9 cellular contexts compared by ENCODE assay signal in the genomic region with DNA sequence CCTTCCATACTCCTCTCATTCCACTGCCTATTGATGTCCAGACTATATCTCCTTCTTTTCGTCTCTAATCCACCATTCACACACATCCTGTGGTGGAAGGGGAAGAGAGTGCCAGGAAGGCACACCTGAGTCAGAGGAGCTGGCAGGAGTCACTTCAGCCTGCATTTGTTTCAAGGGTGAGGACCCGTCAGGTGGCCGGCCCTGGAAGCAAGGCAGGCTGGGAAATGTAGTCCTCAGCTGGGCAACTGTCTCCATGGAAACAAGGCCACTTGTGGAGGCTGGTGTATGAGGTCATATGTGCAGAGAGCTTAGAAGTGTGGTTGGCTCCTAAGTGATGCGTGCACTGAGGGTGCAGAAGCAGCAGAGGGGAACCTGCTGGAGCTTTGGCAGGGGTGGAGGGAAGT.
DNase-seq lines count a peak whose midpoint lies in the region; ATAC-seq and TF ChIP-seq lines count a peak whose summit lies in the region.
"Had no signal": no experiment of that assay in that cellular context is flagged by ENCODE, and none has a peak within 500 bp of the region (broad histone marks: within the 10 kb centered on the region; RNA-seq: fewer than 3 reads in every experiment).

No MANE protein-coding gene starts in this region.

- H3K4me1 ChIP-seq in right cardiac atrium (ENCODE audit: control insufficient read depth, insufficient read depth, low read length), result no peaks in the 10 kb centered on the region
- no peaks in the 10 kb centered on the region for H3K4me1 ChIP-seq in fibroblast of lung (ENCODE audit: control insufficient read depth, extremely low read depth, insufficient read depth, low read length)
- peaks cover 0 to 4% (median 0%) of the 10 kb centered on the region in 4 donors for H3K4me1 ChIP-seq in upper lobe of left lung

- H3K27ac ChIP-seq in right cardiac atrium (ENCODE audit: low read length), result no peak overlapping the region
- H3K27ac ChIP-seq in fibroblast of lung (ENCODE audit: insufficient read depth, low read length), result no peak overlapping the region
- H3K27ac ChIP-seq in upper lobe of left lung, result no peak overlapping the region

- H3K27me3 ChIP-seq in right cardiac atrium (ENCODE audit: control insufficient read depth, insufficient read depth) (no peaks in the 10 kb centered on the region), fibroblast of lung (ENCODE audit: control insufficient read depth, insufficient read depth, low read length) (no peaks in the 10 kb centered on the region), upper lobe of left lung (no peaks in the 10 kb centered on the region)

- TF ChIP-seq EP300 in upper lobe of left lung (IDR thresholded peaks at IDR 0.05), result no peak

- WGBS in right cardiac atrium, result 2% methylated on average over 4 of the region's 4 CpGs
- 5 to 7% methylated on average over 4 of the region's 4 CpGs for WGBS in upper lobe of left lung, 2 donors

- peaks cover 1% of the 10 kb centered on the region for H3K36me3 ChIP-seq in fibroblast of lung (ENCODE audit: control insufficient read depth, insufficient read depth, low read length)
- no peaks in the 10 kb centered on the region for H3K36me3 ChIP-seq in upper lobe of left lung

- H3K9ac ChIP-seq in fibroblast of lung (ENCODE audit: insufficient read depth, low read length), result no peak overlapping the region

- no peak overlapping the region for H2AFZ ChIP-seq in fibroblast of lung (ENCODE audit: low read length)

- no peaks in the 10 kb centered on the region for H4K20me1 ChIP-seq in fibroblast of lung (ENCODE audit: control insufficient read depth, extremely low read depth, insufficient read depth, low read length)

- no peaks in the 10 kb centered on the region for H3K9me3 ChIP-seq in right cardiac atrium (ENCODE audit: control insufficient read depth, low read length)
- no peaks in the 10 kb centered on the region for H3K9me3 ChIP-seq in fibroblast of lung (ENCODE audit: control insufficient read depth, insufficient read depth, low read depth, low read length)
- H3K9me3 ChIP-seq in upper lobe of left lung, result no peaks in the 10 kb centered on the region

- TF ChIP-seq POLR2A in upper lobe of left lung (IDR thresholded peaks at IDR 0.05), result no peak

- H3K4me2 ChIP-seq in fibroblast of lung (ENCODE audit: extremely low read depth, insufficient read depth, low read length), result no peak overlapping the region

- no peak for TF ChIP-seq CTCF in fibroblast of lung (conservative IDR thresholded peaks at IDR 0.05 in 1 of 2, IDR thresholded peaks at IDR 0.05 in 1 of 2; ENCODE audit: low read depth in 1 of 2, low read length in 2 of 2)
- TF ChIP-seq CTCF in upper lobe of left lung (IDR thresholded peaks at IDR 0.05), result no peak

- intact Hi-C loops in right cardiac atrium (cut with DNase I), result loop anchor here in 1 of 4 donors (10.0 kb wide), 1 partner anchor 471 kb away; no protein-coding TSS in a partner anchor
- intact Hi-C loops in left ventricle myocardium superior (cut with micrococcal nuclease), result no loop called here

- ATAC-seq in right cardiac atrium (peak; percentile 44 to 51), left ventricle myocardium superior (no peak), HG02798 (IDR thresholded peaks at IDR 0.05; ENCODE audit: poor library complexity, unreplicated experiment) (peak; percentile 72), upper lobe of left lung (ENCODE audit: low FRiP score in 2 of 2) (no peak), GM21528 (IDR thresholded peaks at IDR 0.05; ENCODE audit: low FRiP score, unreplicated experiment) (no peak)

- H3K79me2 ChIP-seq in fibroblast of lung (ENCODE audit: control insufficient read depth, insufficient read depth, low read length), result no peaks in the 10 kb centered on the region

- no peak overlapping the region for H3K4me3 ChIP-seq in right cardiac atrium (ENCODE audit: low read length)
- no peak overlapping the region for H3K4me3 ChIP-seq in fibroblast of lung (replicated peaks in 1 of 4; ENCODE audit: control extremely low read depth in 1 of 4, insufficient read depth in 1 of 4, low read depth in 3 of 4, low read length in 4 of 4)
- no peak overlapping the region for H3K4me3 ChIP-seq in upper lobe of left lung

- DNase-seq in right cardiac atrium (no peak), left ventricle myocardium superior (no peak), NCI-H774 (lab: John Stamatoyannopoulos, UW) (peak; percentile 82), fibroblast of lung (ENCODE audit: low read depth in 2 of 2) (peak; percentile 60 to 75), upper lobe of left lung (peak; percentile 41 to 54), NCI-H1092 treated with DMSO at 0.1 percent for 48 hours (lab: John Stamatoyannopoulos, UW) (no peak)
- DNase-seq: activated B cell treated with CpG ODN at 0.5 μM for 24 hours had no signal

Comparison
In these comparisons a context has a peak if more than half of its experiments do, and no peak if none do; other contexts are left out.
1. ATAC-seq: peak in right cardiac atrium (2 of 2) and HG02798 (single experiment); none in left ventricle myocardium superior (single experiment), upper lobe of left lung (0 of 2) and GM21528 (single experiment).
2. DNase-seq: peak in NCI-H774 (single experiment), fibroblast of lung (2 of 2) and upper lobe of left lung (2 of 2); none in right cardiac atrium (0 of 3), left ventricle myocardium superior (single experiment) and NCI-H1092 treated with DMSO at 0.1 percent for 48 hours (single experiment).